In the genomic region with DNA sequence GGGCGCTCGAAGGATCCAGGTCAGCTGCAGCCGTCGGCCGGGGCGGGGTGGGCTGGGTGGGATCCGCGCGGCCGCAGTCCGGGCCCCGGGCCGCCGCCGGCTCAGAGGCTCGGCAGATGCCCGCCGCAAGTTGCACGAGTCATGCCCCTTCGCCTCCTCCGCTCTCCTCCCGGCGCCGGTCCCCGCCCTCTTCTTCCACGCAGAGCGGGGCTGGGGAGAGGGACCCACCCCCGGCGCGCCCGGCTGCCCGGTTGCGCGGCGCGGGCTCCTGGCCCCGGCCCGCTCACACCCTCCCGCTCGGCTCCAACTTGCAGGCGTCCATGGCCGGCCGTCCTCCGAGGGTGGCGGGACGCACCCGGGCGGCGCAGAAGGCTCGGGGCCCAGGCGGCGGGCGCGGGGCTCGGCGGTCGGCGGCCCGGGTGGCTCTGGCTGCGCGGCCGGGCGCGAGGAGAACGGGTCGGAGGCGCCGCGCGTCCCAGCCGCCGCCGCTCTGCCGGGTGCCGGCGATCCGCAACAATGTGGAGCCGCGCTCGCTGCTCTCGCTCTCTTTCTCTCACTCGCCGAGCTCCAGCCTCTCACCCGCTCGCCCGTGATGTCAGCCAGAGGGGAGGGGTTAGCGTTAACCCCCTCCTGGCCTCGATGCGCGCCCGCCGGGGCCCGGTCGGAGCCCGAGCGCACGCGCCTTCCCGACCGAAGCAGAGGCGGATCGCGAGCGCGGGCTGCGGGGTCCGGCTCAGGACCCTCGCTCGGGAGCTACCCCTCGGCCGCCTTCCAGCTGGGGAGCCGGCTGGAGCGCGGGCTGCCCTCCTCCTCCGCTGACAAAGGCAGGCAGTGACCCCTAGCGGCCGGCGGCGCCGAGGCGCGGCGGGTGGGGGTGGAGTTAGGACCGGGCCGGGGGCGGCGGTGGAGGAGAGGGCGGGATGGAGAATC, we compare ENCODE assay signal across 8 cellular contexts. TPM values are rescaled to one million over a fixed set of nuclear protein-coding genes. Genes with fewer than 3 reads are reported as not detected.
DNase-seq lines count a peak whose midpoint lies in the region; ATAC-seq and TF ChIP-seq lines count a peak whose summit lies in the region.

TSS of gene NECTIN1 (minus strand) at position 550 of the 930 bp plus-strand sequence. CDS start 647 bp downstream, outside the sequence.

- no peaks in the 10 kb centered on the region for H3K27me3 ChIP-seq in upper lobe of right lung

- TF ChIP-seq CTCF in GM12872 (IDR thresholded peaks at IDR 0.05; ENCODE audit: insufficient read depth, low read depth, low read length) (peak; percentile 77), HFF-Myc (IDR thresholded peaks at IDR 0.05; ENCODE audit: low read depth, low read length, missing control alignments) (peak; percentile 78), progenitor cell of endocrine pancreas (IDR thresholded peaks at IDR 0.05; ENCODE audit: unreplicated experiment) (peak; percentile 99), upper lobe of right lung (IDR thresholded peaks at IDR 0.05) (peak; percentile 96)

- H3K4me3 ChIP-seq in HFF-Myc (replicated peaks; ENCODE audit: low read depth, low read length), result peak within 1 kb of the TSS; percentile 64
- H3K4me3 ChIP-seq in upper lobe of right lung, result peak within 1 kb of the TSS; percentile 83

- H3K27ac ChIP-seq in upper lobe of right lung, result peak within 1 kb of the TSS; percentile 63

- DNase-seq in HFF-Myc (ENCODE audit: extremely low read depth, low read depth) (peak; percentile 30), NAMALWA (ENCODE audit: low spot score) (peak; percentile 84), T follicular helper cell (ENCODE audit: low read depth) (peak; percentile 75), amniotic epithelial cell (ENCODE audit: low read depth) (peak; percentile 76), left cardiac atrium (peak; percentile 90), progenitor cell of endocrine pancreas (ENCODE audit: low spot score, unreplicated experiment) (peak; percentile 97), upper lobe of right lung (peak; percentile 94)

- intact Hi-C loops in left cardiac atrium (cut with DNase I) (loop anchor here in 1 of 2 donors (5.0 kb wide), 1 partner anchor 62 kb away; no protein-coding TSS in a partner anchor), upper lobe of right lung (cut with DNase I) (loop anchor here (10.0 kb wide), 1 partner anchor 54 kb away; no protein-coding TSS in a partner anchor)

- H3K27me3 Mint-ChIP-seq in progenitor cell of endocrine pancreas, result peaks cover 38% of the 10 kb centered on the region

- H3K4me1 Mint-ChIP-seq in progenitor cell of endocrine pancreas (ENCODE audit: low read depth), result peaks cover 20% of the 10 kb centered on the region

- H3K36me3 Mint-ChIP-seq in progenitor cell of endocrine pancreas (ENCODE audit: insufficient read depth), result no peaks in the 10 kb centered on the region

- H3K4me1 ChIP-seq in upper lobe of right lung, result peaks cover 25% of the 10 kb centered on the region

- no peaks in the 10 kb centered on the region for H3K9me3 Mint-ChIP-seq in progenitor cell of endocrine pancreas (ENCODE audit: low read depth)

- H3K4me3 Mint-ChIP-seq in progenitor cell of endocrine pancreas (ENCODE audit: low read depth), result peak within 1 kb of the TSS; percentile 96

- no peaks in the 10 kb centered on the region for H3K36me3 ChIP-seq in upper lobe of right lung

- H3K9me3 ChIP-seq in upper lobe of right lung, result no peaks in the 10 kb centered on the region

- ATAC-seq in left cardiac atrium, result peak; percentile 93 to 95
- peak; percentile 92 for ATAC-seq in upper lobe of right lung

- H3K27ac Mint-ChIP-seq in progenitor cell of endocrine pancreas, result peak within 1 kb of the TSS; percentile 94

RNA-seq across cellular contexts. Expression of gene NECTIN1, which starts in this region (rescaled TPM):
- total RNA-seq in left cardiac atrium, result 1 to 10 TPM; 6.6 to 8.8 TPM
- total RNA-seq in progenitor cell of endocrine pancreas, result 42.1 and 44.8 TPM in 2 replicates
- 10.4 TPM for total RNA-seq in upper lobe of right lung

Comparison
In these comparisons a context has a peak if more than half of its experiments do, and no peak if none do; other contexts are left out.
1. Peak in every context shown above with its lines: DNase-seq, ATAC-seq, H3K4me3 ChIP-seq and H3K27ac ChIP-seq.
2. DNase-seq: peak in every context shown above with its lines; median percentile 97 in progenitor cell of endocrine pancreas; 94 in upper lobe of right lung; 90 in left cardiac atrium; 84 in NAMALWA; 76 in amniotic epithelial cell; 75 in T follicular helper cell; 30 in HFF-Myc.